In the genomic region with DNA sequence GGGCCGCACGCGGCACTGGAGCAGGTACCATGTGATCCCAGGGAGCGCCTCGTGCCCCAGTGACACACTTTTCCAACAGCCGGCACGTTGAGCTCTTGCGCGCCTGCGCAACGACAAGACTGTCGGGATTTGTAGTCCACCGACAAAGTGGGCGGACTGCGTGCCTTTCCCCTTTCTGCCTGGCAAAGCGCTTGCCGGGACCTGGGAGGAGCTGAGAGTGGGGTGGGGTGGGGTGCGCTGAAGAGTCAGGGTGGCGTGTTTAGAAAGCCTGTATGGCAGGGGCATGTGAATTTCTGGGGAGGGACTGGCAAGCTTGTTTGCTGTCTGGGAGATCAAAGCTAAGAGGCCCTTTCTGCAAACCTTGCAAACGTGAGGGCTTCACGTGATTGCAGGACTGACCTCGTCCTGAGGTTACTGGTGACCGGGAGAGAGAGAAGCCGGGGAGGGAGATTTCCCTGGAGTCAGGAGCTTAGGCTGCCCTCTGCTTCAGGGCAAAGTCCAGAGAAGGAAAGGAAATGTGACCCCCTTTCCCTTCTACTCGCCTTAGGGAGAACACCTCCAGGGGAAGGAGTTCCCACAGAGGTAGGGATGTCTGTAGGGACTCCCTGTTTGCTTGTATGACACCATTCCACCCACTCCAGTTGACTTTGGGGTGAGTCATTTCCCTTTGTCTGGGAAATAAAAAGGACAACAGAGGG, we compare ENCODE assay signal across 8 cellular contexts. TPM values are rescaled to one million over a fixed set of nuclear protein-coding genes. Genes with fewer than 3 reads are reported as not detected.
DNase-seq lines count a peak whose midpoint lies in the region; ATAC-seq and TF ChIP-seq lines count a peak whose summit lies in the region.

No MANE protein-coding gene starts in this region.

- H3K23ac ChIP-seq in IMR-90 (ENCODE audit: low read depth, low read length) (peak overlapping the region; percentile 70), mesendoderm (ENCODE audit: low read length) (no peak overlapping the region)

- H3K4ac ChIP-seq in IMR-90 (ENCODE audit: low read depth, low read length): peak overlapping the region; percentile 88
- no peak overlapping the region for H3K4ac ChIP-seq in mesendoderm (ENCODE audit: low read depth, low read length)

- H3K27ac Mint-ChIP-seq in endodermal cell: peak overlapping the region; percentile 95

- H3K9ac ChIP-seq in IMR-90 (ENCODE audit: low read depth, low read length) (peak overlapping the region; percentile 34), OCI-LY1 (ENCODE audit: low read length) (peak overlapping the region; percentile 59), endodermal cell (ENCODE audit: extremely low read depth, low read length, poor library complexity, severe bottlenecking) (no peak overlapping the region), mesendoderm (ENCODE audit: low read length) (peak overlapping the region; percentile 66)

- no peaks in the 10 kb centered on the region for H3K9me2 ChIP-seq in OCI-LY1 (ENCODE audit: low read depth, low read length)

- H3K27me3 ChIP-seq in GM06990 (replicated peaks; ENCODE audit: control insufficient read depth, insufficient read depth, low read length): no peaks in the 10 kb centered on the region
- H3K27me3 ChIP-seq in IMR-90 (ENCODE audit: control insufficient read depth, insufficient read depth, low read length): no peaks in the 10 kb centered on the region
- H3K27me3 ChIP-seq in OCI-LY1 (ENCODE audit: insufficient read depth, low read length): no peaks in the 10 kb centered on the region; the same call in 1 of the 2 replicates
- peaks cover 16% of the 10 kb centered on the region for H3K27me3 ChIP-seq in endodermal cell (ENCODE audit: control insufficient read depth, insufficient read depth, low read length, poor library complexity, severe bottlenecking)
- H3K27me3 ChIP-seq in mesendoderm (ENCODE audit: insufficient read depth, low read length, poor library complexity): no peaks in the 10 kb centered on the region

- dilution Hi-C loops in IMR-90 (cut with HindIII; ENCODE audit: low sequenced_read_pairs, unreplicated experiment): no loop called here

- H3K79me1 ChIP-seq in IMR-90 (ENCODE audit: low read depth in 1 of 2, low read length in 2 of 2): peaks cover 24 to 45% of the 10 kb centered on the region in 2 experiments; a peak in 3 of 4 replicates
- H3K79me1 ChIP-seq in mesendoderm (ENCODE audit: low read length): no peaks in the 10 kb centered on the region

- ATAC-seq in IMR-90 (ENCODE audit: low read depth) (peak; percentile 72), HG03139 (IDR thresholded peaks at IDR 0.05; ENCODE audit: unreplicated experiment) (no peak)

- H3K36me3 Mint-ChIP-seq in endodermal cell (ENCODE audit: low read depth): peaks cover 6% of the 10 kb centered on the region

- peak overlapping the region; percentile 89 for H2AK9ac ChIP-seq in IMR-90 (replicated peaks; ENCODE audit: low read depth, low read length, poor library complexity)

- H3K9me3 Mint-ChIP-seq in endodermal cell: peaks cover 10% of the 10 kb centered on the region

- H3K36me3 ChIP-seq in GM06990 (ENCODE audit: control insufficient read depth, insufficient read depth, low read length) (no peaks in the 10 kb centered on the region), IMR-90 (ENCODE audit: control insufficient read depth, insufficient read depth, low read length) (peaks cover 17% of the 10 kb centered on the region; the same call in 1 of the 2 replicates), OCI-LY1 (ENCODE audit: insufficient read depth, low read length) (peaks cover 10% of the 10 kb centered on the region; the same call in 1 of the 2 replicates), endodermal cell (ENCODE audit: control insufficient read depth, insufficient read depth, low read length) (no peaks in the 10 kb centered on the region), mesendoderm (ENCODE audit: control insufficient read depth, insufficient read depth, low read length) (no peaks in the 10 kb centered on the region)

- peak overlapping the region; percentile 82 for H2BK120ac ChIP-seq in IMR-90 (ENCODE audit: low read depth, low read length)
- H2BK120ac ChIP-seq in mesendoderm (ENCODE audit: low read depth, low read length): no peak overlapping the region

- H3K4me3 ChIP-seq in GM06990 (replicated peaks; ENCODE audit: low read depth, low read length): peak overlapping the region; percentile 67
- peak overlapping the region; percentile 65 for H3K4me3 ChIP-seq in IMR-90 (ENCODE audit: insufficient read depth, low read depth, low read length)
- H3K4me3 ChIP-seq in OCI-LY1 (ENCODE audit: low read depth, low read length, poor library complexity, severe bottlenecking): peak overlapping the region; percentile 80
- H3K4me3 ChIP-seq in endodermal cell (ENCODE audit: low read length): peak overlapping the region; percentile 79
- peak overlapping the region; percentile 25 for H3K4me3 ChIP-seq in mesendoderm (ENCODE audit: low read length)

- H3F3A ChIP-seq in OCI-LY1 (ENCODE audit: insufficient read depth, low read length): no peaks in the 10 kb centered on the region

- H3K4me3 Mint-ChIP-seq in endodermal cell: peak overlapping the region; percentile 53

- peaks cover 67% of the 10 kb centered on the region for H3K27me3 Mint-ChIP-seq in endodermal cell (ENCODE audit: insufficient read depth)

- in situ Hi-C loops in IMR-90 (cut with MboI; ENCODE audit: low sequenced_read_pairs): no loop called here

- H3K14ac ChIP-seq in IMR-90 (replicated peaks; ENCODE audit: low read depth, low read length): peak overlapping the region; percentile 89

- intact Hi-C loops in IMR-90 (cut with micrococcal nuclease): loop anchor here (1.0 kb wide), 1 partner anchor 10 kb away; no protein-coding TSS in a partner anchor

- H2BK5ac ChIP-seq in IMR-90 (ENCODE audit: low read depth, low read length, poor library complexity, severe bottlenecking): peak overlapping the region; percentile 71
- H2BK5ac ChIP-seq in mesendoderm (ENCODE audit: low read length): no peak overlapping the region

- H4K91ac ChIP-seq in IMR-90 (ENCODE audit: insufficient read depth, low read depth, low read length): peak overlapping the region; percentile 84

- no TSS peak for BruUV-seq in IMR-90 (replicated peaks; lab: Mats Ljungman, UMichigan)

- 0% methylated on average over 5 of the region's 25 CpGs; no CpG with 5 or more reads in 1 of the 2 experiments for WGBS in IMR-90 (ENCODE audit: extremely low coverage in 2 of 2, insufficient read length in 1 of 2), 2 experiments
- 2 to 3% methylated on average over 10 to 24 of the region's 25 CpGs for WGBS in endodermal cell (ENCODE audit: insufficient coverage in 1 of 2, insufficient read length in 1 of 2), 2 experiments
- no CpG with 5 or more reads among the region's 25 CpGs for WGBS in mesendoderm (ENCODE audit: extremely low coverage, insufficient coverage, low lambda C conversion rate)

- H3K56ac ChIP-seq in IMR-90 (ENCODE audit: extremely low read depth, insufficient read depth, low read length): peak overlapping the region; percentile 65
- H3K56ac ChIP-seq in mesendoderm (ENCODE audit: low read length): peak overlapping the region; percentile 83

- H2BK15ac ChIP-seq in IMR-90 (ENCODE audit: low read depth, low read length): peak overlapping the region; percentile 25; the same call in 1 of the 3 replicates
- H2BK15ac ChIP-seq in mesendoderm (replicated peaks; ENCODE audit: low read depth): no peak overlapping the region

- H4K8ac ChIP-seq in IMR-90 (ENCODE audit: low read depth in 2 of 2, low read length in 2 of 2) (peak overlapping the region; percentile 14 to 67; a peak in 3 of 4 replicates), mesendoderm (ENCODE audit: low read depth, low read length) (no peak overlapping the region)

- H3K9me3 ChIP-seq in IMR-90 (ENCODE audit: control insufficient read depth, insufficient read depth, low read length) (no peaks in the 10 kb centered on the region), OCI-LY1 (ENCODE audit: low read length) (no peaks in the 10 kb centered on the region), endodermal cell (ENCODE audit: control insufficient read depth, low read length) (no peaks in the 10 kb centered on the region)

- H3K4me2 ChIP-seq in IMR-90 (ENCODE audit: low read depth, low read length): peak overlapping the region; percentile 85
- H3K4me2 ChIP-seq in OCI-LY1 (ENCODE audit: low read length): peak overlapping the region; percentile 95
- peak overlapping the region; percentile 84 for H3K4me2 ChIP-seq in mesendoderm (ENCODE audit: low read length)

- TF ChIP-seq RAD21 in IMR-90 (IDR thresholded peaks at IDR 0.05; ENCODE audit: low read length): no peak

- H3K79me2 ChIP-seq in OCI-LY1 (ENCODE audit: insufficient read depth, low read length) (no peaks in the 10 kb centered on the region), mesendoderm (ENCODE audit: control insufficient read depth, insufficient read depth, low read length) (no peaks in the 10 kb centered on the region)

- no peak for TF ChIP-seq POLR2A in IMR-90 (IDR thresholded peaks at IDR 0.05; ENCODE audit: low read depth, low read length)

- no peak for TF ChIP-seq CTCF in GM06990 (IDR thresholded peaks at IDR 0.05; ENCODE audit: insufficient read depth, low read length, poor library complexity, severe bottlenecking)
- no peak for TF ChIP-seq CTCF in IMR-90 (conservative IDR thresholded peaks at IDR 0.05; ENCODE audit: low read depth, low read length)
- TF ChIP-seq CTCF in OCI-LY1 (IDR thresholded peaks at IDR 0.05; ENCODE audit: low read length): no peak
- no peak for TF ChIP-seq CTCF in endodermal cell (conservative IDR thresholded peaks at IDR 0.05)

- POLR2A ChIA-PET in IMR-90 (lab: Charles Lee; ENCODE audit: unreplicated experiment): interaction anchor here (0.6 to 1.2 kb wide), 4 partner anchors 8 to 51 kb away, joined by 3 to 5 read pairs (median 4); partner anchors contain the start of gene MED24

- H4K20me1 ChIP-seq in IMR-90 (ENCODE audit: insufficient read depth, low read length) (peaks cover 8% of the 10 kb centered on the region; the same call in 1 of the 2 replicates), OCI-LY1 (ENCODE audit: insufficient read depth, low read length) (no peaks in the 10 kb centered on the region)

- CTCF ChIA-PET in IMR-90 (lab: Yijun Ruan, JAX): interaction anchor here (1.0 to 1.1 kb wide), 2 partner anchors 10 to 68 kb away, joined by 3 read pairs; no protein-coding TSS in a partner anchor

- peaks cover 27% of the 10 kb centered on the region for H3K9me1 ChIP-seq in IMR-90 (ENCODE audit: insufficient read depth, low read length)

- H2AK5ac ChIP-seq in IMR-90 (ENCODE audit: low read depth, low read length) (peak overlapping the region; percentile 44), mesendoderm (ENCODE audit: low read length) (no peak overlapping the region)

- H4K5ac ChIP-seq in IMR-90 (ENCODE audit: low read depth, low read length): peak overlapping the region; percentile 19
- H4K5ac ChIP-seq in mesendoderm (ENCODE audit: low read length): no peak overlapping the region

- peaks cover 51% of the 10 kb centered on the region for H3K4me1 Mint-ChIP-seq in endodermal cell

- H2BK20ac ChIP-seq in IMR-90 (ENCODE audit: low read depth, low read length): peak overlapping the region; percentile 78

- DNase-seq in GM06990 (ENCODE audit: extremely low read depth, insufficient read length): peak; percentile 84
- peak; percentile 99 for DNase-seq in IMR-90
- DNase-seq in activated CD8-positive, alpha-beta memory T cell treated with anti-CD3 and anti-CD28 coated beads, Interleukin-2, amount 50 U/mL, for 48 hours: peak; percentile 93
- peak; percentile 100 for DNase-seq in endodermal cell
- peak; percentile 99 for DNase-seq in mesendoderm
- DNase-seq in stimulated activated CD8-positive, alpha-beta memory T cell treated with anti-CD3 and anti-CD28 coated beads, Interleukin-12 subunit alpha, Interleukin-12 subunit beta, amount 100 ng/mL, for 1 hour (ENCODE audit: low read depth): peak; percentile 82

- H3K18ac ChIP-seq in IMR-90 (ENCODE audit: low read depth, low read length) (peak overlapping the region; percentile 15), mesendoderm (ENCODE audit: low read length) (no peak overlapping the region)

- peak overlapping the region; percentile 87 for H2AFZ ChIP-seq in IMR-90 (replicated peaks; ENCODE audit: low read length, poor library complexity)
- no peak overlapping the region for H2AFZ ChIP-seq in OCI-LY1 (ENCODE audit: low read length)

- H3K4me1 ChIP-seq in IMR-90 (ENCODE audit: control insufficient read depth, insufficient read depth, low read length) (peaks cover 22% of the 10 kb centered on the region), OCI-LY1 (ENCODE audit: insufficient read depth, low read length, severe bottlenecking) (peaks cover 63% of the 10 kb centered on the region), endodermal cell (ENCODE audit: control insufficient read depth, insufficient read depth, low read length) (peaks cover 5% of the 10 kb centered on the region), mesendoderm (ENCODE audit: control insufficient read depth, low read depth, low read length) (peaks cover 14% of the 10 kb centered on the region)

- H3K27ac ChIP-seq in IMR-90 (ENCODE audit: insufficient read depth, low read length) (peak overlapping the region; percentile 67), OCI-LY1 (ENCODE audit: low read depth, low read length, poor library complexity, severe bottlenecking) (no peak overlapping the region), endodermal cell (ENCODE audit: low read depth, low read length) (no peak overlapping the region), mesendoderm (ENCODE audit: low read depth, low read length) (no peak overlapping the region)

RNA-seq across cellular contexts. Expression of gene NR1D1, which starts 0.4 kb away (rescaled TPM):
- 0.28 and 0.36 TPM in 2 replicates for total RNA-seq in IMR-90 (2012; rRNA removed)
- 4.4 and 7.2 TPM in 2 replicates for polyA plus RNA-seq in IMR-90 (2012; rRNA removed)
- polyA plus RNA-seq in IMR-90 (2012; cell fraction: cytosol; rRNA removed): 4.1 and 8.6 TPM in 2 replicates
- 11.1 and 25.2 TPM in 2 replicates for polyA plus RNA-seq in IMR-90 (2012; cell fraction: nucleus; rRNA removed; ENCODE audit: low replicate concordance)
- total RNA-seq in endodermal cell: 1 to 10 TPM; 3.0 to 4.4 TPM
- 3.1 TPM for polyA plus RNA-seq in endodermal cell (2013, experiment 1 of 2)
- polyA plus RNA-seq in endodermal cell (2013, experiment 2 of 2): 2.3 TPM
- 2.3 TPM for polyA plus RNA-seq in mesendoderm (2013, experiment 1 of 2)
- polyA plus RNA-seq in mesendoderm (2013, experiment 2 of 2): 2.5 TPM

RNA-seq across cellular contexts. Expression of gene MSL1, which starts 21.0 kb away (rescaled TPM):
- total RNA-seq in IMR-90 (2012; rRNA removed): 28.3 and 29.7 TPM in 2 replicates
- 38.4 and 48.4 TPM in 2 replicates for polyA plus RNA-seq in IMR-90 (2012; rRNA removed)
- polyA plus RNA-seq in IMR-90 (2012; cell fraction: cytosol; rRNA removed): 12.2 and 14.7 TPM in 2 replicates
- 45.5 and 129 TPM in 2 replicates for polyA plus RNA-seq in IMR-90 (2012; cell fraction: nucleus; rRNA removed; ENCODE audit: low replicate concordance)
- total RNA-seq in endodermal cell: 100 to 1,000 TPM in 1 of 2 donors, 10 to 100 TPM in 1; 95.4 to 108 TPM
- polyA plus RNA-seq in endodermal cell (2013, experiment 1 of 2): 126 TPM
- 115 TPM for polyA plus RNA-seq in endodermal cell (2013, experiment 2 of 2)
- 40.3 TPM for polyA plus RNA-seq in mesendoderm (2013, experiment 1 of 2)
- polyA plus RNA-seq in mesendoderm (2013, experiment 2 of 2): 40.9 TPM

RNA-seq across cellular contexts. Expression of gene THRA, which starts 38.1 kb away (rescaled TPM):
- total RNA-seq in IMR-90 (2012; rRNA removed) (20.8 and 22.0 TPM in 2 replicates), endodermal cell (10 to 100 TPM; 12.7 to 14.4 TPM)
- polyA plus RNA-seq in IMR-90 (2012; rRNA removed): 21.9 and 23.4 TPM in 2 replicates
- 22.4 and 25.8 TPM in 2 replicates for polyA plus RNA-seq in IMR-90 (2012; cell fraction: cytosol; rRNA removed)
- 17.8 and 22.5 TPM in 2 replicates for polyA plus RNA-seq in IMR-90 (2012; cell fraction: nucleus; rRNA removed; ENCODE audit: low replicate concordance)
- polyA plus RNA-seq in endodermal cell (2013, experiment 1 of 2): 16.0 TPM
- 15.5 TPM for polyA plus RNA-seq in endodermal cell (2013, experiment 2 of 2)
- 2.5 TPM for polyA plus RNA-seq in mesendoderm (2013, experiment 1 of 2)
- 2.9 TPM for polyA plus RNA-seq in mesendoderm (2013, experiment 2 of 2)

RNA-seq across cellular contexts. Expression of gene CASC3, which starts 39.5 kb away (rescaled TPM):
- total RNA-seq in IMR-90 (2012; rRNA removed): 24.4 and 25.1 TPM in 2 replicates
- polyA plus RNA-seq in IMR-90 (2012; rRNA removed): 36.2 and 38.9 TPM in 2 replicates
- polyA plus RNA-seq in IMR-90 (2012; cell fraction: cytosol; rRNA removed): 15.9 and 19.2 TPM in 2 replicates
- 83.7 and 153 TPM in 2 replicates for polyA plus RNA-seq in IMR-90 (2012; cell fraction: nucleus; rRNA removed; ENCODE audit: low replicate concordance)
- 100 to 1,000 TPM; 113 to 116 TPM for total RNA-seq in endodermal cell
- 121 TPM for polyA plus RNA-seq in endodermal cell (2013, experiment 1 of 2)
- 108 TPM for polyA plus RNA-seq in endodermal cell (2013, experiment 2 of 2)
- polyA plus RNA-seq in mesendoderm (2013, experiment 1 of 2): 77.1 TPM
- polyA plus RNA-seq in mesendoderm (2013, experiment 2 of 2): 77.4 TPM

RNA-seq across cellular contexts. Expression of gene MED24, which starts 46.6 kb away (rescaled TPM):
- total RNA-seq in IMR-90 (2012; rRNA removed): 18.6 and 25.8 TPM in 2 replicates
- polyA plus RNA-seq in IMR-90 (2012; rRNA removed): 73.6 and 79.0 TPM in 2 replicates
- polyA plus RNA-seq in IMR-90 (2012; cell fraction: cytosol; rRNA removed): 29.9 and 49.0 TPM in 2 replicates
- 167 and 365 TPM in 2 replicates for polyA plus RNA-seq in IMR-90 (2012; cell fraction: nucleus; rRNA removed; ENCODE audit: low replicate concordance)
- total RNA-seq in endodermal cell: 100 to 1,000 TPM; 106 to 124 TPM
- polyA plus RNA-seq in endodermal cell (2013, experiment 1 of 2): 119 TPM
- 101 TPM for polyA plus RNA-seq in endodermal cell (2013, experiment 2 of 2)
- 54.7 TPM for polyA plus RNA-seq in mesendoderm (2013, experiment 1 of 2)
- 54.0 TPM for polyA plus RNA-seq in mesendoderm (2013, experiment 2 of 2)

Comparison
In these comparisons a context has a peak if more than half of its experiments do, and no peak if none do; other contexts are left out.
1. H3K4me3 ChIP-seq: peak in every context shown above with its lines; median percentile 80 in OCI-LY1; 79 in endodermal cell; 67 in GM06990; 65 in IMR-90; 25 in mesendoderm.